Comparison of ENCODE assay signal across 20 cellular contexts in the genomic region with DNA sequence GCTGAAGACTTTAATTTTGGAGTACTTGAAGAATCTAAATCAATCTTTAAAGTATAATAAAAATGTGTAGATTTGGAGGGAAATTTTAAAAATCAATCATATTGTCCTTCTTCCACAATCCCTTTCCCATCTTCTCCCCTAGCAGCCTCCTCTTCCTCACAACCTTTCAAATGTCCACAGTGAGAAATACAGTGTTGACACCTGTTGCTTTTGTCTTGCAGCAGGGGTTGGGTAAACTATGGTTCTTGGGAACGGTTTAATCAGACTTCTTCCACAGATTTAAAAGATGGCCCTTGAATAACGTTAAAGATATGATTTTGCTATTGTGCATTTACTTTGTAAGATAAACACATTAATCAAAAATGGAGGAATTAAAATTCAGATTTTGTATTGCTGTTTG.
"Had no signal": no experiment of that assay in that cellular context is flagged by ENCODE, and none has a peak within 500 bp of the region (broad histone marks: within the 10 kb centered on the region; RNA-seq: fewer than 3 reads in every experiment).

No MANE protein-coding gene starts in this region.

- H3K9me3 ChIP-seq: esophagus muscularis mucosa, sigmoid colon, upper lobe of right lung had no signal

- ATAC-seq: activated CD8-positive, alpha-beta memory T cell treated with anti-CD3 and anti-CD28 coated beads, Interleukin-2, amount 10 ng/mL, durations not matched to agents 7 days and 5 days; activated naive CD8-positive, alpha-beta T cell treated with anti-CD3 and anti-CD28 coated beads, Interleukin-2, amount 50 U/mL, for 24 hours; activated T-helper 17 cell treated with anti-CD3 and anti-CD28 coated beads, Interleukin-2, amount 50 U/mL, for 72 hours; naive thymus-derived CD4-positive, alpha-beta T cell had no signal

- H3K4me3 ChIP-seq: esophagus muscularis mucosa, sigmoid colon, upper lobe of right lung had no signal

- H3K36me3 Mint-ChIP-seq: activated CD8-positive, alpha-beta memory T cell treated with anti-CD3 and anti-CD28 coated beads, Interleukin-2, amount 10 ng/mL, durations not matched to agents 7 days and 5 days; activated naive CD4-positive, alpha-beta T cell treated with anti-CD3 and anti-CD28 coated beads, Interleukin-2, amount 10 ng/mL, durations not matched to agents 7 days and 5 days had no signal

- H3K4me3 Mint-ChIP-seq: activated CD4-positive, alpha-beta memory T cell treated with anti-CD3 and anti-CD28 coated beads, Interleukin-2, amount 10 ng/mL, durations not matched to agents 7 days and 5 days; activated CD8-positive, alpha-beta memory T cell treated with anti-CD3 and anti-CD28 coated beads, Interleukin-2, amount 10 ng/mL, durations not matched to agents 7 days and 5 days; activated naive CD4-positive, alpha-beta T cell treated with anti-CD3 and anti-CD28 coated beads, Interleukin-2, amount 10 ng/mL, durations not matched to agents 7 days and 5 days; activated naive CD8-positive, alpha-beta T cell treated with anti-CD3 and anti-CD28 coated beads, Interleukin-2, amount 50 U/mL, for 24 hours; activated T-helper 17 cell treated with anti-CD3 and anti-CD28 coated beads, Interleukin-2, amount 50 U/mL, for 72 hours; naive thymus-derived CD4-positive, alpha-beta T cell had no signal

- H3K27me3 ChIP-seq: esophagus muscularis mucosa, sigmoid colon, upper lobe of right lung had no signal

- H3K36me3 ChIP-seq: esophagus muscularis mucosa, sigmoid colon, upper lobe of right lung had no signal

- DNase-seq: activated CD4-positive, alpha-beta memory T cell treated with anti-CD3 and anti-CD28 coated beads, Interleukin-2, amount 10 ng/mL, durations not matched to agents 7 days and 5 days; activated CD4-positive, alpha-beta T cell treated with anti-CD3 and anti-CD28 coated beads for 48 hours; activated CD4-positive, CD25-positive, alpha-beta regulatory T cell; activated CD8-positive, alpha-beta memory T cell treated with anti-CD3 and anti-CD28 coated beads, Interleukin-2, amount 10 ng/mL, durations not matched to agents 7 days and 5 days; activated naive CD4-positive, alpha-beta T cell treated with anti-CD3 and anti-CD28 coated beads, Interleukin-2, amount 10 ng/mL, durations not matched to agents 7 days and 5 days; activated naive CD8-positive, alpha-beta T cell treated with anti-CD3 and anti-CD28 coated beads, Interleukin-2, amount 50 U/mL, for 24 hours; cerebellar nuclear complex; effector CD4-positive, alpha-beta T cell; left colon; naive thymus-derived CD4-positive, alpha-beta T cell; posterior cingulate gyrus; sigmoid colon; stimulated activated CD4-positive, alpha-beta T cell treated with anti-CD3 and anti-CD28 coated beads, Interleukin-12 subunit alpha, Interleukin-12 subunit beta, amount 100 ng/mL, for 4 hours; stimulated activated CD4-positive, alpha-beta T cell treated with anti-CD3 and anti-CD28 coated beads, Interleukin-1b, Interleukin-23, amount 100 ng/mL, for 48 hours; stimulated activated naive CD4-positive, alpha-beta T cell; T-helper 1 cell; T-helper 9 cell; upper lobe of right lung had no signal

- H3K27ac ChIP-seq: upper lobe of right lung had no signal

- H3K27ac Mint-ChIP-seq: activated CD4-positive, alpha-beta memory T cell treated with anti-CD3 and anti-CD28 coated beads, Interleukin-2, amount 10 ng/mL, durations not matched to agents 7 days and 5 days; activated CD8-positive, alpha-beta memory T cell treated with anti-CD3 and anti-CD28 coated beads, Interleukin-2, amount 10 ng/mL, durations not matched to agents 7 days and 5 days; activated naive CD4-positive, alpha-beta T cell treated with anti-CD3 and anti-CD28 coated beads, Interleukin-2, amount 10 ng/mL, durations not matched to agents 7 days and 5 days; activated naive CD8-positive, alpha-beta T cell treated with anti-CD3 and anti-CD28 coated beads, Interleukin-2, amount 50 U/mL, for 24 hours; activated T-helper 17 cell treated with anti-CD3 and anti-CD28 coated beads, Interleukin-2, amount 50 U/mL, for 72 hours; naive thymus-derived CD4-positive, alpha-beta T cell had no signal

- H3K9me3 Mint-ChIP-seq: activated CD4-positive, alpha-beta memory T cell treated with anti-CD3 and anti-CD28 coated beads, Interleukin-2, amount 10 ng/mL, durations not matched to agents 7 days and 5 days; activated naive CD4-positive, alpha-beta T cell treated with anti-CD3 and anti-CD28 coated beads, Interleukin-2, amount 10 ng/mL, durations not matched to agents 7 days and 5 days; activated naive CD8-positive, alpha-beta T cell treated with anti-CD3 and anti-CD28 coated beads, Interleukin-2, amount 50 U/mL, for 24 hours; activated T-helper 17 cell treated with anti-CD3 and anti-CD28 coated beads, Interleukin-2, amount 50 U/mL, for 72 hours; naive thymus-derived CD4-positive, alpha-beta T cell had no signal
